ENCODE assay signal across 17 cellular contexts in the genomic region with DNA sequence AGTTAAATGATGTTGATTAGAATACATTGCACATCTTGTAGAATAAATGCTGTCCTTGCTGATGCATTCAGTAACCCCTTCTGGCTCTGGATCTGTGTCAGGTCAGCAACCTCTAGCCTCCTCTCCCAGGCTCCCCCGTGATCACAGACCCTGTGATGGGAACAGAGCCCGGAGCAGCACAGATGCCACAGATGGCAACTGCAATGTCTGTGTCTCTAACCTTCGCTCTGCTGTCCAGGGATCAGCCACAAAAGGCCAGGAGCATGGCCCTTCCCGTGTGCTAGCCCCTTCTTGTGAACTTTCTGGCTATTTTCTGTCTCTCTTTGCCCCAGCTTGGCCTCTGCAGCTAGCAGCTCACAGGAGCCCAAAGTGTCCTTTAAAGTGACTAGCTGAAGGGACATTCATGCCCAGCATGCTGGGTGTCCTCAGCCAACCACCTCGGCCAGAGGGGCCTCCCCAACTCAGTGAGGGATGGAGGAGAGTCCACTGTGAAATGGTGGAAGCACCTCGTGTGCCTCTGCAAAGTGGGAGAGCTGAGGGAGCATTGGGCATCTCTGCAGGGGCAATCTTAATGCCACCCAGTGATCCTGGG.
DNase-seq lines count a peak whose midpoint lies in the region; ATAC-seq and TF ChIP-seq lines count a peak whose summit lies in the region.
"Had no signal": no experiment of that assay in that cellular context is flagged by ENCODE, and none has a peak within 500 bp of the region (broad histone marks: within the 10 kb centered on the region; RNA-seq: fewer than 3 reads in every experiment).

No MANE protein-coding gene starts in this region.

- H3K27ac Mint-ChIP-seq in glutamatergic neuron (ENCODE audit: unreplicated experiment) = peak overlapping the region; percentile 38
- H3K27ac Mint-ChIP-seq: CD4-positive, alpha-beta T cell; GM23338; HFFc6; IgD-negative memory B cell had no signal

- CTCF ChIA-PET in SK-N-SH (lab: Yijun Ruan, JAX) = interaction anchor here (1.0 to 1.3 kb wide), 2 partner anchors 11 to 24 kb away, joined by 3 to 6 read pairs; no protein-coding TSS in a partner anchor

- H3K9me3 Mint-ChIP-seq in glutamatergic neuron (ENCODE audit: unreplicated experiment) = peaks cover 14% of the 10 kb centered on the region

- H3K36me3 Mint-ChIP-seq in glutamatergic neuron (ENCODE audit: unreplicated experiment) = peaks cover 4% of the 10 kb centered on the region
- H3K36me3 Mint-ChIP-seq: IgD-negative memory B cell had no signal

- TF ChIP-seq EP300 in SK-N-SH (IDR thresholded peaks at IDR 0.05; ENCODE audit: borderline replicate concordance in 1 of 2, low read depth in 1 of 2, low read length in 1 of 2) = no peak

- H4K91ac ChIP-seq in neuronal stem cell (ENCODE audit: low read depth, low read length, poor library complexity) = no peak overlapping the region

- H2AFZ ChIP-seq in SK-N-SH (ENCODE audit: low read depth) = no peak overlapping the region
- no peak overlapping the region for H2AFZ ChIP-seq in neuronal stem cell (ENCODE audit: low read length)
- H2AFZ ChIP-seq: GM23338 had no signal

- H3K27me3 Mint-ChIP-seq in glutamatergic neuron (ENCODE audit: unreplicated experiment) = peaks cover 9% of the 10 kb centered on the region

- H3F3A ChIP-seq in SK-N-SH (replicated peaks; ENCODE audit: insufficient read depth) = no peaks in the 10 kb centered on the region

- no peak overlapping the region for H2BK12ac ChIP-seq in neuronal stem cell (ENCODE audit: low read length)

- TF ChIP-seq RAD21 in SK-N-SH (IDR thresholded peaks at IDR 0.05; ENCODE audit: low read length) = no peak

- H3K27me3 ChIP-seq in SK-N-SH (ENCODE audit: insufficient read depth) (no peaks in the 10 kb centered on the region), neuronal stem cell (ENCODE audit: control insufficient read depth in 3 of 3, insufficient read depth in 3 of 3, low read depth in 1 of 3, low read length in 3 of 3) (peaks cover 0 to 5% (median 0%) of the 10 kb centered on the region in 3 experiments), foreskin keratinocyte (no peaks in the 10 kb centered on the region)

- H3K4me1 ChIP-seq in SK-N-SH (ENCODE audit: control insufficient read depth in 1 of 2, insufficient read depth in 2 of 2, low read depth in 1 of 2, low read length in 1 of 2) (peaks cover 0 to 9% of the 10 kb centered on the region in 2 experiments; a peak in 1 of 4 replicates), neuronal stem cell (ENCODE audit: control insufficient read depth in 2 of 2, insufficient read depth in 1 of 2, low read depth in 1 of 2, low read length in 2 of 2) (peaks cover 0 to 4% of the 10 kb centered on the region in 2 donors), foreskin keratinocyte (no peaks in the 10 kb centered on the region)
- H3K4me1 ChIP-seq: A549, Caco-2 had no signal

- POLR2A ChIA-PET in SK-N-SH (lab: Yijun Ruan, JAX) = no interaction called here

- 0% methylated on average over 6 of the region's 6 CpGs for WGBS in SK-N-SH (ENCODE audit: low lambda C conversion rate)
- WGBS in neuronal stem cell (ENCODE audit: extremely low coverage in 2 of 2, insufficient read length in 2 of 2, insufficient replicate concordance in 1 of 2), 2 donors = no CpG with 5 or more reads among the region's 6 CpGs

- no peak overlapping the region for H3K4ac ChIP-seq in neuronal stem cell (ENCODE audit: low read length)

- no peak overlapping the region for H3K9ac ChIP-seq in SK-N-SH
- H3K9ac ChIP-seq in neuronal stem cell (ENCODE audit: low read depth, low read length, poor library complexity) = peak overlapping the region; percentile 39

- H3K36me3 ChIP-seq in SK-N-SH (replicated peaks in 1 of 2; ENCODE audit: control insufficient read depth in 1 of 2, insufficient read depth in 2 of 2, low read length in 1 of 2) = no peaks in the 10 kb centered on the region
- no peaks in the 10 kb centered on the region for H3K36me3 ChIP-seq in neuronal stem cell (replicated peaks in 1 of 2; ENCODE audit: control insufficient read depth in 2 of 2, insufficient read depth in 2 of 2, low read length in 2 of 2)

- no peak overlapping the region for H3K4me3 Mint-ChIP-seq in glutamatergic neuron (ENCODE audit: unreplicated experiment)
- H3K4me3 Mint-ChIP-seq: CD4-positive, alpha-beta T cell; GM23338; HFFc6; IgD-negative memory B cell had no signal

- H3K4me1 Mint-ChIP-seq in glutamatergic neuron (ENCODE audit: low read depth, unreplicated experiment) = peaks cover 8% of the 10 kb centered on the region
- H3K4me1 Mint-ChIP-seq: GM23338 had no signal

- ATAC-seq in SK-N-SH treated with all-trans-retinoic acid at 6 μM for 48 hours (no peak), foreskin keratinocyte (no peak), GM21381 (IDR thresholded peaks at IDR 0.05; ENCODE audit: unreplicated experiment) (no peak)
- ATAC-seq: A549, GM23338, HCT116 had no signal

- H2BK15ac ChIP-seq in neuronal stem cell (ENCODE audit: low read length) = no peak overlapping the region

- H3K27ac ChIP-seq in SK-N-SH (ENCODE audit: low read depth in 2 of 2, low read length in 1 of 2) (no peak overlapping the region), neuronal stem cell (replicated peaks; ENCODE audit: low read length) (no peak overlapping the region), foreskin keratinocyte (no peak overlapping the region)
- H3K27ac ChIP-seq: 22Rv1, A549, C4-2B had no signal

- H2AK5ac ChIP-seq in neuronal stem cell (ENCODE audit: low read depth, low read length) = no peak overlapping the region

- no peak overlapping the region for H3K14ac ChIP-seq in neuronal stem cell (ENCODE audit: low read length)

- H3K9me2 ChIP-seq in SK-N-SH = no peaks in the 10 kb centered on the region

- H3K23ac ChIP-seq in neuronal stem cell (ENCODE audit: low read depth, low read length, poor library complexity) = no peak overlapping the region

- no peak overlapping the region for H2BK120ac ChIP-seq in neuronal stem cell (ENCODE audit: low read depth, low read length)

- H2BK5ac ChIP-seq in neuronal stem cell (ENCODE audit: low read length) = no peak overlapping the region

- TF ChIP-seq CTCF in SK-N-SH (IDR thresholded peaks at IDR 0.05) = no peak
- no peak for TF ChIP-seq CTCF in glutamatergic neuron (IDR thresholded peaks at IDR 0.05; ENCODE audit: partially characterized antibody, unreplicated experiment)
- TF ChIP-seq CTCF in foreskin keratinocyte (conservative IDR thresholded peaks at IDR 0.05) = no peak

- H3K79me2 ChIP-seq in SK-N-SH (ENCODE audit: insufficient read depth) = no peaks in the 10 kb centered on the region

- H4K20me1 ChIP-seq in SK-N-SH (ENCODE audit: insufficient read depth) = no peaks in the 10 kb centered on the region

- DNase-seq in SK-N-SH = peak; percentile 70
- DNase-seq in glutamatergic neuron = no peak
- no peak for DNase-seq in neuronal stem cell (ENCODE audit: low spot score)
- no peak for DNase-seq in foreskin keratinocyte
- DNase-seq in NCI-H1417 treated with DMSO at 0.1 percent for 48 hours (lab: John Stamatoyannopoulos, UW) = no peak
- DNase-seq: AML-193; Caco-2; CD4-positive, alpha-beta T cell; HFFc6 had no signal

- H3K9me3 ChIP-seq in SK-N-SH (no peaks in the 10 kb centered on the region), neuronal stem cell (replicated peaks in 1 of 2; ENCODE audit: control insufficient read depth in 2 of 2, insufficient read depth in 1 of 2, low read depth in 1 of 2, low read length in 2 of 2) (no peaks in the 10 kb centered on the region)
- H3K9me3 ChIP-seq: A549, Caco-2 had no signal

- H3K4me2 ChIP-seq in SK-N-SH (no peak overlapping the region), neuronal stem cell (ENCODE audit: insufficient read depth, low read length, poor library complexity, severe bottlenecking) (no peak overlapping the region)
- H3K4me2 ChIP-seq: GM23338 had no signal

- no peak overlapping the region for H4K8ac ChIP-seq in neuronal stem cell (ENCODE audit: low read depth, low read length)

- no peaks in the 10 kb centered on the region for H3K79me1 ChIP-seq in neuronal stem cell (ENCODE audit: low read depth, low read length)

- peak overlapping the region; percentile 23 for H3K18ac ChIP-seq in neuronal stem cell (ENCODE audit: low read length)

- H3K4me3 ChIP-seq in SK-N-SH (ENCODE audit: low read depth in 2 of 2, low read length in 1 of 2) (no peak overlapping the region), neuronal stem cell (ENCODE audit: low read length in 2 of 2) (no peak overlapping the region)
- H3K4me3 ChIP-seq: A549, GM23338 had no signal

TF ChIP-seq in SK-N-SH, 30 proteins besides CTCF, POLR2A, EP300 and RAD21 (continues in another document):
- TF ChIP-seq SIN3A (IDR thresholded peaks at IDR 0.05; ENCODE audit: borderline replicate concordance, low read depth, low read length) (no peak), RFX5 (IDR thresholded peaks at IDR 0.05; ENCODE audit: low read length) (no peak)

TF ChIP-seq in SK-N-SH treated with all-trans-retinoic acid at 6 μM for 48 hours, 23 proteins besides CTCF, POLR2A, EP300 and RAD21:
- TF ChIP-seq OSR1 (CRISPR knock-in tag; IDR thresholded peaks at IDR 0.05) = no peak
- TF ChIP-seq ARNTL (CRISPR knock-in tag; IDR thresholded peaks at IDR 0.05; ENCODE audit: borderline replicate concordance, low read depth) = no peak
- no peak for TF ChIP-seq ZNF8 (CRISPR knock-in tag; IDR thresholded peaks at IDR 0.05)
- no peak for TF ChIP-seq CSDC2 (CRISPR knock-in tag; IDR thresholded peaks at IDR 0.05)
